8 cellular contexts compared by ENCODE assay signal in the genomic region with DNA sequence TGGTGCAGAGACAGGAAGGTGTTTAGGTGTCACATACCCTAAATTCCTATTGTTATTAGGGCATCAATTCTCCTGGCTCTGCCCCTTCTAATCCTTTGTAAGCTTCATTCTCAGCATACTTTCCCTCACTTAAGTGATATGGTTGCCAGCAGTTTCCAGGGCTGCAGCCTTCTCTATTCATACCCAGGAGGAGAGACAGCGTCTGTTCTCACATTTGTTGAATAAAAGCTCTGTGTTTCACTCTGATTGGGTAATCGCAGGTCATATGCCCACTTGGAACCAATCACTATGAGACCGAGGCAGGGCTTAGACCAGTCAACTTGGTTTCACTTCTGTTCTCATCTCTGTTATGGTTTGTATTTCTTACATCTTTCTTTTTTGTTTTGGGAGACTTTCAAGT.
A peak's percentile ranks its signal among the peaks of the same experiment; 100 is the strongest.
DNase-seq lines count a peak whose midpoint lies in the region; ATAC-seq, FAIRE-seq and TF ChIP-seq lines count a peak whose summit lies in the region.

No MANE protein-coding gene starts in this region.

- no peaks in the 10 kb centered on the region for H3K9me3 ChIP-seq in left ventricle myocardium inferior (replicated peaks)

- DNase-seq in LHCN-M2 (ENCODE audit: low read depth) (peak; percentile 96), left ventricle myocardium inferior (no peak), posterior vena cava (ENCODE audit: low spot score) (peak; percentile 71)
- no peak for DNase-seq in activated naive CD8-positive, alpha-beta T cell treated with anti-CD3 and anti-CD28 coated beads, Interleukin-2, amount 50 U/mL, for 24 hours
- DNase-seq in stimulated activated CD4-positive, alpha-beta T cell treated with anti-CD3 and anti-CD28 coated beads, Interleukin-4, amount 100 ng/mL, for 4 hours, result no peak
- no peak for DNase-seq in stimulated activated CD8-positive, alpha-beta memory T cell treated with anti-CD3 and anti-CD28 coated beads, Interleukin-4, amount 100 ng/mL, for 48 hours

- H3K27ac ChIP-seq in left ventricle myocardium inferior (replicated peaks), result peak overlapping the region; percentile 59

- H3K36me3 Mint-ChIP-seq in activated naive CD8-positive, alpha-beta T cell treated with anti-CD3 and anti-CD28 coated beads, Interleukin-2, amount 50 U/mL, for 24 hours (ENCODE audit: low read depth), result no peaks in the 10 kb centered on the region

- peak overlapping the region; percentile 66 for H3K4me3 ChIP-seq in left ventricle myocardium inferior

- no peaks in the 10 kb centered on the region for H3K27me3 Mint-ChIP-seq in activated naive CD8-positive, alpha-beta T cell treated with anti-CD3 and anti-CD28 coated beads, Interleukin-2, amount 50 U/mL, for 24 hours

- H3K27me3 ChIP-seq in left ventricle myocardium inferior (ENCODE audit: low read depth), result no peaks in the 10 kb centered on the region

- no peaks in the 10 kb centered on the region for H3K36me3 ChIP-seq in left ventricle myocardium inferior

- no peaks in the 10 kb centered on the region for H3K9me3 Mint-ChIP-seq in activated naive CD8-positive, alpha-beta T cell treated with anti-CD3 and anti-CD28 coated beads, Interleukin-2, amount 50 U/mL, for 24 hours

- H3K4me1 ChIP-seq in left ventricle myocardium inferior, result peaks cover 12% of the 10 kb centered on the region

- ATAC-seq in GM21529 (IDR thresholded peaks at IDR 0.05; ENCODE audit: unreplicated experiment), result peak; percentile 90
- peak; percentile 57 for ATAC-seq in activated naive CD8-positive, alpha-beta T cell treated with anti-CD3 and anti-CD28 coated beads, Interleukin-2, amount 50 U/mL, for 24 hours

- H3K4me1 Mint-ChIP-seq in activated naive CD8-positive, alpha-beta T cell treated with anti-CD3 and anti-CD28 coated beads, Interleukin-2, amount 50 U/mL, for 24 hours, result no peaks in the 10 kb centered on the region

- no peak for TF ChIP-seq CTCF in left ventricle myocardium inferior (IDR thresholded peaks at IDR 0.05; ENCODE audit: borderline replicate concordance)

- peak; percentile 100 for FAIRE-seq in G401.6 (lab: Jason Lieb, UNC)

- intact Hi-C loops in left ventricle myocardium inferior (cut with micrococcal nuclease), result no loop called here
- intact Hi-C loops in posterior vena cava (cut with DNase I), result no loop called here

- H3K4me3 Mint-ChIP-seq in activated naive CD8-positive, alpha-beta T cell treated with anti-CD3 and anti-CD28 coated beads, Interleukin-2, amount 50 U/mL, for 24 hours, result peak overlapping the region; percentile 16

- H3K27ac Mint-ChIP-seq in activated naive CD8-positive, alpha-beta T cell treated with anti-CD3 and anti-CD28 coated beads, Interleukin-2, amount 50 U/mL, for 24 hours, result no peak overlapping the region

Comparison
In these comparisons a context has a peak if more than half of its experiments do, and no peak if none do; other contexts are left out.
1. DNase-seq: peak in LHCN-M2 (single experiment) and posterior vena cava (single experiment); none in activated naive CD8-positive, alpha-beta T cell treated with anti-CD3 and anti-CD28 coated beads, Interleukin-2, amount 50 U/mL, for 24 hours (single experiment), left ventricle myocardium inferior (single experiment), stimulated activated CD4-positive, alpha-beta T cell treated with anti-CD3 and anti-CD28 coated beads, Interleukin-4, amount 100 ng/mL, for 4 hours (0 of 2) and stimulated activated CD8-positive, alpha-beta memory T cell treated with anti-CD3 and anti-CD28 coated beads, Interleukin-4, amount 100 ng/mL, for 48 hours (single experiment).